In genomic region chr22:39250131-39250530, GRCh38 we compare ENCODE assay signal across 20 cellular contexts. TPM values are rescaled to one million over a fixed set of nuclear protein-coding genes. Genes with fewer than 3 reads are reported as not detected.
DNase-seq lines count a peak whose midpoint lies in the region; ATAC-seq and TF ChIP-seq lines count a peak whose summit lies in the region.
"Had no signal": no experiment of that assay in that cellular context is flagged by ENCODE, and none has a peak within 500 bp of the region (broad histone marks: within the 10 kb centered on the region; RNA-seq: fewer than 3 reads in every experiment).

No MANE protein-coding gene starts in this region.

- CTCF ChIA-PET in activated naive CD4-positive, alpha-beta T cell treated with anti-CD3 and anti-CD28 coated beads, Interleukin-2, amount 10 ng/mL, durations not matched to agents 7 days and 5 days (lab: Charles Lee): no interaction called here

- 57% methylated on average over 8 of the region's 8 CpGs for WGBS in right cardiac atrium
- 58 to 68% methylated on average over 5 to 6 of the region's 8 CpGs for WGBS in mesodermal cell (ENCODE audit: insufficient coverage in 2 of 2), 2 experiments
- no CpG with 5 or more reads among the region's 8 CpGs for WGBS in H9 (ENCODE audit: extremely low coverage, insufficient read length, low lambda C conversion rate)

- no peak overlapping the region for H2AK5ac ChIP-seq in H9 (ENCODE audit: insufficient read length, low read length)

- peak overlapping the region; percentile 67 for H3K27ac ChIP-seq in left ventricle myocardium inferior (replicated peaks)
- no peak overlapping the region for H3K27ac ChIP-seq in right cardiac atrium (ENCODE audit: low read length)
- H3K27ac ChIP-seq in mesodermal cell (ENCODE audit: low read depth, low read length, severe bottlenecking): peak overlapping the region; percentile 2
- H3K27ac ChIP-seq in H9 (ENCODE audit: insufficient read length, low read depth, low read length): no peak overlapping the region
- H3K27ac ChIP-seq: KMS-11, SJSA1 had no signal

- no peak overlapping the region for H3K4me3 Mint-ChIP-seq in activated naive CD4-positive, alpha-beta T cell treated with anti-CD3 and anti-CD28 coated beads, Interleukin-2, amount 10 ng/mL, durations not matched to agents 7 days and 5 days
- H3K4me3 Mint-ChIP-seq in H9: no peak overlapping the region
- H3K4me3 Mint-ChIP-seq: CD8-positive, alpha-beta T cell; HFFc6 had no signal

- no peaks in the 10 kb centered on the region for H3K36me3 Mint-ChIP-seq in activated naive CD4-positive, alpha-beta T cell treated with anti-CD3 and anti-CD28 coated beads, Interleukin-2, amount 10 ng/mL, durations not matched to agents 7 days and 5 days
- H3K36me3 Mint-ChIP-seq in H9 (ENCODE audit: insufficient read depth in 1 of 3, low read depth in 3 of 3): no peaks in the 10 kb centered on the region
- H3K36me3 Mint-ChIP-seq: CD8-positive, alpha-beta T cell had no signal

- TF ChIP-seq CTCF in left ventricle myocardium inferior (IDR thresholded peaks at IDR 0.05; ENCODE audit: borderline replicate concordance): no peak
- no peak for TF ChIP-seq CTCF in H9 (conservative IDR thresholded peaks at IDR 0.05)

- H3K4ac ChIP-seq in H9 (ENCODE audit: low read depth, low read length): no peak overlapping the region

- no peak overlapping the region for H3K18ac ChIP-seq in H9 (ENCODE audit: insufficient read length, low read depth, low read length)

- no peaks in the 10 kb centered on the region for H3K9me3 Mint-ChIP-seq in activated naive CD4-positive, alpha-beta T cell treated with anti-CD3 and anti-CD28 coated beads, Interleukin-2, amount 10 ng/mL, durations not matched to agents 7 days and 5 days
- H3K9me3 Mint-ChIP-seq in H9: no peaks in the 10 kb centered on the region; a peak in 1 of 5 replicates
- H3K9me3 Mint-ChIP-seq: CD8-positive, alpha-beta T cell; HFFc6 had no signal

- no peaks in the 10 kb centered on the region for H3K79me2 ChIP-seq in H9 (ENCODE audit: insufficient read depth, low read length)

- H3K27me3 ChIP-seq in left ventricle myocardium inferior (ENCODE audit: low read depth) (peaks cover 8% of the 10 kb centered on the region), right cardiac atrium (ENCODE audit: control insufficient read depth, insufficient read depth) (no peaks in the 10 kb centered on the region), H9 (ENCODE audit: insufficient read depth, low read length) (peaks cover 15% of the 10 kb centered on the region)

- no peak overlapping the region for H2BK12ac ChIP-seq in H9 (ENCODE audit: insufficient read length, low read depth, low read length)

- H3K36me3 ChIP-seq in left ventricle myocardium inferior (no peaks in the 10 kb centered on the region), mesodermal cell (ENCODE audit: control insufficient read depth, insufficient read depth, low read length) (no peaks in the 10 kb centered on the region)
- H3K36me3 ChIP-seq: SJSA1 had no signal

- ATAC-seq in right cardiac atrium: no peak
- no peak for ATAC-seq in GM21723 (IDR thresholded peaks at IDR 0.05; ENCODE audit: unreplicated experiment)
- ATAC-seq: CD8-positive, alpha-beta T cell; PC-3 had no signal

- H3K79me1 ChIP-seq in H9 (ENCODE audit: insufficient read depth, low read depth, low read length, poor library complexity, severe bottlenecking): no peaks in the 10 kb centered on the region

- no peak overlapping the region for H3K56ac ChIP-seq in H9 (ENCODE audit: insufficient read length, low read depth, low read length)

- H4K20me1 ChIP-seq in H9 (ENCODE audit: control insufficient read depth, insufficient read depth, insufficient read length): no peaks in the 10 kb centered on the region

- no peak overlapping the region for H4K91ac ChIP-seq in H9 (ENCODE audit: insufficient read length, low read depth, low read length)

- no peak overlapping the region for H2BK20ac ChIP-seq in H9 (ENCODE audit: low read depth, low read length, poor library complexity, severe bottlenecking)

- H3K4me3 ChIP-seq in left ventricle myocardium inferior: no peak overlapping the region
- no peak overlapping the region for H3K4me3 ChIP-seq in right cardiac atrium (ENCODE audit: low read length)
- no peak overlapping the region for H3K4me3 ChIP-seq in mesodermal cell (ENCODE audit: extremely low read depth, insufficient read depth, low read length, poor library complexity, severe bottlenecking)
- H3K4me3 ChIP-seq: SJSA1 had no signal

- H3K9me3 ChIP-seq in left ventricle myocardium inferior (replicated peaks): no peaks in the 10 kb centered on the region
- H3K9me3 ChIP-seq in right cardiac atrium (ENCODE audit: control insufficient read depth, low read length): no peaks in the 10 kb centered on the region
- H3K9me3 ChIP-seq in mesodermal cell (ENCODE audit: control insufficient read depth, low read length): no peaks in the 10 kb centered on the region
- no peaks in the 10 kb centered on the region for H3K9me3 ChIP-seq in H9 (ENCODE audit: control insufficient read depth, low read depth, low read length)
- H3K9me3 ChIP-seq: SJSA1 had no signal

- H3K27ac Mint-ChIP-seq in activated naive CD4-positive, alpha-beta T cell treated with anti-CD3 and anti-CD28 coated beads, Interleukin-2, amount 10 ng/mL, durations not matched to agents 7 days and 5 days: no peak overlapping the region
- no peak overlapping the region for H3K27ac Mint-ChIP-seq in H9
- H3K27ac Mint-ChIP-seq: CD8-positive, alpha-beta T cell; HFFc6 had no signal

- H3K14ac ChIP-seq in H9 (ENCODE audit: insufficient read depth, low read length): no peak overlapping the region

- DNase-seq in left ventricle myocardium inferior (no peak), right cardiac atrium (no peak), cerebellum (ENCODE audit: low spot score) (peak; percentile 48), middle frontal gyrus (ENCODE audit: extremely low spot score, low spot score) (no peak), H9 (no peak)
- no peak for DNase-seq in activated naive CD4-positive, alpha-beta T cell treated with anti-CD3 and anti-CD28 coated beads, Interleukin-2, amount 10 ng/mL, durations not matched to agents 7 days and 5 days
- DNase-seq: 8988T; CD8-positive, alpha-beta T cell; GOT3; HFFc6; NCI-H1048; NCI-H1436 treated with DMSO at 0.1 percent for 48 hours; NCI-H2081 treated with DMSO at 0.1 percent for 48 hours; NCI-H510A; NCI-H82; PC-3 had no signal

- H3K23me2 ChIP-seq in H9 (ENCODE audit: insufficient read length, low read depth, low read length, poor library complexity, severe bottlenecking): no peaks in the 10 kb centered on the region

- intact Hi-C loops in left ventricle myocardium inferior (cut with micrococcal nuclease) (no loop called here), right cardiac atrium (cut with DNase I) (no loop called here)

- H3K9ac ChIP-seq in H9 (ENCODE audit: extremely low read depth, insufficient read length, low read length): no peak overlapping the region
- H3K9ac ChIP-seq: KMS-11 had no signal

- no peak overlapping the region for H3K23ac ChIP-seq in H9 (ENCODE audit: insufficient read length, low read depth, low read length)

- H2BK5ac ChIP-seq in H9 (ENCODE audit: insufficient read length, low read length): no peak overlapping the region

- no peak overlapping the region for H4K5ac ChIP-seq in H9 (ENCODE audit: insufficient read length, low read depth, low read length)

- H3T11ph ChIP-seq in H9 (ENCODE audit: low read length): no peak overlapping the region

- peaks cover 24% of the 10 kb centered on the region for H3K4me1 Mint-ChIP-seq in activated naive CD4-positive, alpha-beta T cell treated with anti-CD3 and anti-CD28 coated beads, Interleukin-2, amount 10 ng/mL, durations not matched to agents 7 days and 5 days
- H3K4me1 Mint-ChIP-seq in H9: peaks cover 15 to 40% of the 10 kb centered on the region in 2 experiments

- no peak overlapping the region for H2AFZ ChIP-seq in H9 (ENCODE audit: low read length)

- H3K27me3 Mint-ChIP-seq in activated naive CD4-positive, alpha-beta T cell treated with anti-CD3 and anti-CD28 coated beads, Interleukin-2, amount 10 ng/mL, durations not matched to agents 7 days and 5 days: peaks cover 95% of the 10 kb centered on the region
- peaks cover 82% of the 10 kb centered on the region for H3K27me3 Mint-ChIP-seq in H9 (ENCODE audit: low read depth)

- no peak overlapping the region for H2BK15ac ChIP-seq in H9 (ENCODE audit: low read depth, low read length)

- no peak overlapping the region for H2BK120ac ChIP-seq in H9 (ENCODE audit: low read depth, low read length, poor library complexity, severe bottlenecking)

- H3K4me1 ChIP-seq in left ventricle myocardium inferior: peaks cover 81% of the 10 kb centered on the region
- H3K4me1 ChIP-seq in right cardiac atrium (ENCODE audit: control insufficient read depth, insufficient read depth, low read length): peaks cover 22% of the 10 kb centered on the region
- H3K4me1 ChIP-seq in mesodermal cell (ENCODE audit: control insufficient read depth, insufficient read depth, low read length, poor library complexity, severe bottlenecking): peaks cover 36% of the 10 kb centered on the region
- H3K4me1 ChIP-seq in H9 (ENCODE audit: insufficient read depth, low read length): peaks cover 2% of the 10 kb centered on the region; the same call in 1 of the 2 replicates

- no peak overlapping the region for H4K8ac ChIP-seq in H9 (replicated peaks; ENCODE audit: insufficient read length, low read depth, low read length)

- H3K4me2 ChIP-seq in H9 (ENCODE audit: insufficient read depth, insufficient read length, low read length): no peak overlapping the region
- H3K4me2 ChIP-seq: KMS-11 had no signal

RNA-seq across cellular contexts. Expression of gene PDGFB, which starts 5.3 kb away (rescaled TPM):
- total RNA-seq in left ventricle myocardium inferior (17.2 TPM), right cardiac atrium (10 to 100 TPM in 3 of 4 donors, 1 to 10 TPM in 1; 9.3 to 82.1 (median 20.6) TPM), cerebellum (6.9 TPM), H9 (2021) (6.1 and 7.1 TPM in 2 replicates)
- 15.4 TPM for polyA plus RNA-seq in right cardiac atrium
- polyA plus RNA-seq in mesodermal cell (2013, experiment 1 of 2): 25.4 TPM
- 17.3 TPM for polyA plus RNA-seq in mesodermal cell (2013, experiment 2 of 2)
- total RNA-seq: HFFc6 had no signal

Comparison
In these comparisons a context has a peak if more than half of its experiments do, and no peak if none do; other contexts are left out.
1. H3K27ac ChIP-seq: peak in left ventricle myocardium inferior (single experiment) and mesodermal cell (single experiment); none in right cardiac atrium (single experiment) and H9 (single experiment).